1 cellular context compared by ENCODE assay signal in the genomic region with DNA sequence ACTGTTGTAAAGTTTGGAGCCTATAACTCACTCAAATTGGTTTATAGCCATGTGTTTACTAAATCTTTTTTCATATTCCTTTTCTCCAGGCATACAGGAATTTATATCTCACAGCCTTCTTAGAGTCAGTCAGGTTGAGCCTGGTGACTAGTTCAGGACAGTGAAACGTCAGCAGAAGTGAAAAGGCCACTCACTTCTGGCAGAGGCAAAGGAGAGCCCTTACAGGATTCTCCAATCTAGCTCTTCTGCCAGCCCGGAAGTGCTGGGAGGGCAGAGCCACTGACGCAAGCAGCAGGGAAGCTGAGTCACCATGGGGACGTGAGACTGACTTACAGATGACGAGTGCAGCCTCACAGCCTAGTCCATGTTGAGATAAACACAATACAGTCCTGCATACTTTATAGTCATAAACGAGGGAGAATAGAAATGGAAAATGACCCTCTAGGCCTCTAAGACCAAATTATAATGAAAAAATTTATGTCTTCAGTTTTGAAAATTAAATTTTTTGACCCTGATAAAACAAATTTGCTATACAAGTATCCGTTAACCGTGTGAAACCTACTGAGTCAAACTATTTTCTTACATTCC.
TF ChIP-seq lines count a peak whose summit lies in the region.

No MANE protein-coding gene starts in this region.

TF ChIP-seq in HepG2, 621 proteins besides CTCF, POLR2A, EP300 and RAD21 (continued from another document and continues in another):
- TF ChIP-seq, protein P1, sequence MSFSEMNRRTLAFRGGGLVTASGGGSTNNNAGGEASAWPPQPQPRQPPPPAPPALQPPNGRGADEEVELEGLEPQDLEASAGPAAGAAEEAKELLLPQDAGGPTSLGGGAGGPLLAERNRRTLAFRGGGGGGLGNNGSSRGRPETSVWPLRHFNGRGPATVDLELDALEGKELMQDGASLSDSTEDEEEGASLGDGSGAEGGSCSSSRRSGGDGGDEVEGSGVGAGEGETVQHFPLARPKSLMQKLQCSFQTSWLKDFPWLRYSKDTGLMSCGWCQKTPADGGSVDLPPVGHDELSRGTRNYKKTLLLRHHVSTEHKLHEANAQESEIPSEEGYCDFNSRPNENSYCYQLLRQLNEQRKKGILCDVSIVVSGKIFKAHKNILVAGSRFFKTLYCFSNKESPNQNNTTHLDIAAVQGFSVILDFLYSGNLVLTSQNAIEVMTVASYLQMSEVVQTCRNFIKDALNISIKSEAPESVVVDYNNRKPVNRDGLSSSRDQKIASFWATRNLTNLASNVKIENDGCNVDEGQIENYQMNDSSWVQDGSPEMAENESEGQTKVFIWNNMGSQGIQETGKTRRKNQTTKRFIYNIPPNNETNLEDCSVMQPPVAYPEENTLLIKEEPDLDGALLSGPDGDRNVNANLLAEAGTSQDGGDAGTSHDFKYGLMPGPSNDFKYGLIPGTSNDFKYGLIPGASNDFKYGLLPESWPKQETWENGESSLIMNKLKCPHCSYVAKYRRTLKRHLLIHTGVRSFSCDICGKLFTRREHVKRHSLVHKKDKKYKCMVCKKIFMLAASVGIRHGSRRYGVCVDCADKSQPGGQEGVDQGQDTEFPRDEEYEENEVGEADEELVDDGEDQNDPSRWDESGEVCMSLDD (CRISPR knock-in tag; IDR thresholded peaks at IDR 0.05; ENCODE audit: borderline replicate concordance) = no peak
- TF ChIP-seq, protein P2, sequence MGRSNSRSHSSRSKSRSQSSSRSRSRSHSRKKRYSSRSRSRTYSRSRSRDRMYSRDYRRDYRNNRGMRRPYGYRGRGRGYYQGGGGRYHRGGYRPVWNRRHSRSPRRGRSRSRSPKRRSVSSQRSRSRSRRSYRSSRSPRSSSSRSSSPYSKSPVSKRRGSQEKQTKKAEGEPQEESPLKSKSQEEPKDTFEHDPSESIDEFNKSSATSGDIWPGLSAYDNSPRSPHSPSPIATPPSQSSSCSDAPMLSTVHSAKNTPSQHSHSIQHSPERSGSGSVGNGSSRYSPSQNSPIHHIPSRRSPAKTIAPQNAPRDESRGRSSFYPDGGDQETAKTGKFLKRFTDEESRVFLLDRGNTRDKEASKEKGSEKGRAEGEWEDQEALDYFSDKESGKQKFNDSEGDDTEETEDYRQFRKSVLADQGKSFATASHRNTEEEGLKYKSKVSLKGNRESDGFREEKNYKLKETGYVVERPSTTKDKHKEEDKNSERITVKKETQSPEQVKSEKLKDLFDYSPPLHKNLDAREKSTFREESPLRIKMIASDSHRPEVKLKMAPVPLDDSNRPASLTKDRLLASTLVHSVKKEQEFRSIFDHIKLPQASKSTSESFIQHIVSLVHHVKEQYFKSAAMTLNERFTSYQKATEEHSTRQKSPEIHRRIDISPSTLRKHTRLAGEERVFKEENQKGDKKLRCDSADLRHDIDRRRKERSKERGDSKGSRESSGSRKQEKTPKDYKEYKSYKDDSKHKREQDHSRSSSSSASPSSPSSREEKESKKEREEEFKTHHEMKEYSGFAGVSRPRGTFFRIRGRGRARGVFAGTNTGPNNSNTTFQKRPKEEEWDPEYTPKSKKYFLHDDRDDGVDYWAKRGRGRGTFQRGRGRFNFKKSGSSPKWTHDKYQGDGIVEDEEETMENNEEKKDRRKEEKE (IDR thresholded peaks at IDR 0.05) = no peak
- no peak for TF ChIP-seq HNRNPL (IDR thresholded peaks at IDR 0.05; ENCODE audit: low read depth, low read length)
- no peak for TF ChIP-seq THYN1 (CRISPR knock-in tag; IDR thresholded peaks at IDR 0.05; ENCODE audit: borderline replicate concordance, low read depth)
- TF ChIP-seq ZNF574 (CRISPR knock-in tag; IDR thresholded peaks at IDR 0.05) = peak; percentile 71
- TF ChIP-seq ELK4 (CRISPR knock-in tag; IDR thresholded peaks at IDR 0.05; ENCODE audit: borderline replicate concordance) = no peak
- TF ChIP-seq ZFP37 (CRISPR knock-in tag; IDR thresholded peaks at IDR 0.05; ENCODE audit: borderline replicate concordance) = no peak
- no peak for TF ChIP-seq LCORL (IDR thresholded peaks at IDR 0.05)
- TF ChIP-seq LCORL (CRISPR knock-in tag; IDR thresholded peaks at IDR 0.05) = peak; percentile 53; the same call in 1 of the 2 replicates
- no peak for TF ChIP-seq E2F1 (CRISPR knock-in tag; IDR thresholded peaks at IDR 0.05)
- no peak for TF ChIP-seq ISX (CRISPR knock-in tag; conservative IDR thresholded peaks at IDR 0.05)
- peak; percentile 55 for TF ChIP-seq ERF (CRISPR knock-in tag; IDR thresholded peaks at IDR 0.05)
- no peak for TF ChIP-seq ZMAT5 (CRISPR knock-in tag; IDR thresholded peaks at IDR 0.05; ENCODE audit: borderline replicate concordance, low read depth)
- no peak for TF ChIP-seq HES4 (CRISPR knock-in tag; IDR thresholded peaks at IDR 0.05; ENCODE audit: borderline replicate concordance)
- TF ChIP-seq MEF2D (CRISPR knock-in tag; IDR thresholded peaks at IDR 0.05) = no peak
- 0 out of 2 replicates have a peak, but pooled peaks have one; percentile 52 for TF ChIP-seq GTF2F1 (IDR thresholded peaks at IDR 0.05; ENCODE audit: low read length)
- TF ChIP-seq ZFX (CRISPR knock-in tag; IDR thresholded peaks at IDR 0.05; ENCODE audit: low read depth) = peak; percentile 15; the same call in 1 of the 2 replicates
- TF ChIP-seq, protein P3, sequence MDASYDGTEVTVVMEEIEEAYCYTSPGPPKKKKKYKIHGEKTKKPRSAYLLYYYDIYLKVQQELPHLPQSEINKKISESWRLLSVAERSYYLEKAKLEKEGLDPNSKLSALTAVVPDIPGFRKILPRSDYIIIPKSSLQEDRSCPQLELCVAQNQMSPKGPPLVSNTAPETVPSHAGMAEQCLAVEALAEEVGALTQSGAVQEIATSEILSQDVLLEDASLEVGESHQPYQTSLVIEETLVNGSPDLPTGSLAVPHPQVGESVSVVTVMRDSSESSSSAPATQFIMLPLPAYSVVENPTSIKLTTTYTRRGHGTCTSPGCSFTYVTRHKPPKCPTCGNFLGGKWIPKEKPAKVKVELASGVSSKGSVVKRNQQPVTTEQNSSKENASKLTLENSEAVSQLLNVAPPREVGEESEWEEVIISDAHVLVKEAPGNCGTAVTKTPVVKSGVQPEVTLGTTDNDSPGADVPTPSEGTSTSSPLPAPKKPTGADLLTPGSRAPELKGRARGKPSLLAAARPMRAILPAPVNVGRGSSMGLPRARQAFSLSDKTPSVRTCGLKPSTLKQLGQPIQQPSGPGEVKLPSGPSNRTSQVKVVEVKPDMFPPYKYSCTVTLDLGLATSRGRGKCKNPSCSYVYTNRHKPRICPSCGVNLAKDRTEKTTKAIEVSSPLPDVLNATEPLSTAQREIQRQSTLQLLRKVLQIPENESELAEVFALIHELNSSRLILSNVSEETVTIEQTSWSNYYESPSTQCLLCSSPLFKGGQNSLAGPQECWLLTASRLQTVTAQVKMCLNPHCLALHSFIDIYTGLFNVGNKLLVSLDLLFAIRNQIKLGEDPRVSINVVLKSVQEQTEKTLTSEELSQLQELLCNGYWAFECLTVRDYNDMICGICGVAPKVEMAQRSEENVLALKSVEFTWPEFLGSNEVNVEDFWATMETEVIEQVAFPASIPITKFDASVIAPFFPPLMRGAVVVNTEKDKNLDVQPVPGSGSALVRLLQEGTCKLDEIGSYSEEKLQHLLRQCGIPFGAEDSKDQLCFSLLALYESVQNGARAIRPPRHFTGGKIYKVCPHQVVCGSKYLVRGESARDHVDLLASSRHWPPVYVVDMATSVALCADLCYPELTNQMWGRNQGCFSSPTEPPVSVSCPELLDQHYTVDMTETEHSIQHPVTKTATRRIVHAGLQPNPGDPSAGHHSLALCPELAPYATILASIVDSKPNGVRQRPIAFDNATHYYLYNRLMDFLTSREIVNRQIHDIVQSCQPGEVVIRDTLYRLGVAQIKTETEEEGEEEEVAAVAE (CRISPR knock-in tag; IDR thresholded peaks at IDR 0.05; ENCODE audit: borderline replicate concordance) = peak; percentile 79; the same call in 1 of the 2 replicates
- TF ChIP-seq ZNF34 (CRISPR knock-in tag; IDR thresholded peaks at IDR 0.05; ENCODE audit: borderline replicate concordance) = 0 out of 2 replicates have a peak, but pooled peaks have one; percentile 46
- TF ChIP-seq KAT2B (IDR thresholded peaks at IDR 0.05; ENCODE audit: borderline replicate concordance, low read depth, low read length) = no peak
- TF ChIP-seq, protein P4, sequence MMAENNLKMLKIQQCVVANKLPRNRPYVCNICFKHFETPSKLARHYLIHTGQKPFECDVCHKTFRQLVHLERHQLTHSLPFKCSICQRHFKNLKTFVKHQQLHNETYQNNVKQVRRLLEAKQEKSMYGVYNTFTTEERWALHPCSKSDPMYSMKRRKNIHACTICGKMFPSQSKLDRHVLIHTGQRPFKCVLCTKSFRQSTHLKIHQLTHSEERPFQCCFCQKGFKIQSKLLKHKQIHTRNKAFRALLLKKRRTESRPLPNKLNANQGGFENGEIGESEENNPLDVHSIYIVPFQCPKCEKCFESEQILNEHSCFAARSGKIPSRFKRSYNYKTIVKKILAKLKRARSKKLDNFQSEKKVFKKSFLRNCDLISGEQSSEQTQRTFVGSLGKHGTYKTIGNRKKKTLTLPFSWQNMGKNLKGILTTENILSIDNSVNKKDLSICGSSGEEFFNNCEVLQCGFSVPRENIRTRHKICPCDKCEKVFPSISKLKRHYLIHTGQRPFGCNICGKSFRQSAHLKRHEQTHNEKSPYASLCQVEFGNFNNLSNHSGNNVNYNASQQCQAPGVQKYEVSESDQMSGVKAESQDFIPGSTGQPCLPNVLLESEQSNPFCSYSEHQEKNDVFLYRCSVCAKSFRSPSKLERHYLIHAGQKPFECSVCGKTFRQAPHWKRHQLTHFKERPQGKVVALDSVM (CRISPR knock-in tag; IDR thresholded peaks at IDR 0.05) = no peak
- TF ChIP-seq HDAC6 (IDR thresholded peaks at IDR 0.05; ENCODE audit: low read depth, low read length) = no peak
- TF ChIP-seq ZNF33B (CRISPR knock-in tag; IDR thresholded peaks at IDR 0.05) = no peak
- peak; percentile 57; the same call in 1 of the 2 replicates for TF ChIP-seq PPARG (CRISPR knock-in tag; conservative IDR thresholded peaks at IDR 0.05)
- no peak for TF ChIP-seq ZC3H13 (CRISPR knock-in tag; IDR thresholded peaks at IDR 0.05)
- TF ChIP-seq ZFP36L1 (CRISPR knock-in tag; IDR thresholded peaks at IDR 0.05) = no peak
- peak in 1 of 2 experiments; percentile 97; a peak in 2 of 4 replicates for TF ChIP-seq ATF4 (CRISPR knock-in tag; IDR thresholded peaks at IDR 0.05)
- TF ChIP-seq ZNF331 (CRISPR knock-in tag; IDR thresholded peaks at IDR 0.05) = peak; percentile 84
- TF ChIP-seq USF2 (IDR thresholded peaks at IDR 0.05; ENCODE audit: low read depth, low read length) = no peak
- TF ChIP-seq USF2 (CRISPR knock-in tag; IDR thresholded peaks at IDR 0.05; ENCODE audit: borderline replicate concordance) = no peak
- TF ChIP-seq TARDBP (CRISPR knock-in tag; IDR thresholded peaks at IDR 0.05) = peak; percentile 30; the same call in 1 of the 2 replicates
- TF ChIP-seq TOPORS (CRISPR knock-in tag; IDR thresholded peaks at IDR 0.05) = no peak
